ENCODE assay signal across 7 cellular contexts in the genomic region with DNA sequence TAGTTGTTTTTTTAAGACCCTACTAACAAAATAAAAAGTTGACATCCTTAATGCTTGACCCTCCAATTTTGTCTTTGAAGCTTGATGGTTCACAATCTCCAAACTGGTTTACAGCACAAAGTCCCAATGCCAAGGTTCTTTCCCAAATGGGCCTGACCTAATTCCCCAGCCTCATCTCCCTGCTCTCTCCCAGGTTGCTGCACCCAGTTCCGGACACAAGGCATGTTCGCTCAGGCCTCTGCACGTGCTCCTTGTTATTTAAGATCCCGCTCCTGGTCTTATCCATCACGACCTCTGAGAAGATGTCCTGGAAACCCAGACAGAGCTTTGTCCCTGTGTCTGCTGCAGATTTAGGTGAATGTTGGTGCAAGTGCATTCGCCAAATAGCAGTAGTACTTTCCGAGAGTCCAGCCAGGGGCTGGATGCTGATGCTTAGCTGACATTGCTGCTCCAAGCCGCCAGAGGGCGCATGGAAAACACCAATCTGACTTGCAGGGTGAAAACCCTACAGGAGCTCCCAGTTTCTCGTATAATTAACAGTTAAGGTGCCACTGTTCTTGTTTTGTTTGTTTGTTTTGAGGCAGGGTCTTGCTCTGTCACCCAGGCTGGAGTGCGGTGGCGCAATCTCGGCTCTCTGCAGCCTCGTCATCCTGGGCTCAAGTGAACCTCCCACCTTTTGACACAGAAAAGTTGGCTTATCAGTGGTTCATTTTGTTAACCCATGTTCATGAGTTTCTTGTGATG. TPM values are rescaled to one million over a fixed set of nuclear protein-coding genes. Genes with fewer than 3 reads are reported as not detected.
DNase-seq lines count a peak whose midpoint lies in the region; ATAC-seq and TF ChIP-seq lines count a peak whose summit lies in the region.

No MANE protein-coding gene starts in this region.

- H3K27me3 Mint-ChIP-seq in T-helper 2 cell treated with Interferon-gamma antibody and Interleukin-4, amounts not matched to agents 5 μg/mL and 100 μg/mL, for 36 hours (ENCODE audit: low read depth) = peaks cover 2% of the 10 kb centered on the region

- no peak for TF ChIP-seq EP300 in sigmoid colon (IDR thresholded peaks at IDR 0.05)

- WGBS in sigmoid colon, 2 donors = 28 to 32% methylated on average over 14 of the region's 14 CpGs

- H3K27ac ChIP-seq in right atrium auricular region (no peak overlapping the region), sigmoid colon (no peak overlapping the region)

- no peaks in the 10 kb centered on the region for H3K36me3 Mint-ChIP-seq in T-helper 2 cell treated with Interferon-gamma antibody and Interleukin-4, amounts not matched to agents 5 μg/mL and 100 μg/mL, for 36 hours (ENCODE audit: low read depth)

- H3K4me3 Mint-ChIP-seq in T-helper 2 cell treated with Interferon-gamma antibody and Interleukin-4, amounts not matched to agents 5 μg/mL and 100 μg/mL, for 36 hours = no peak overlapping the region

- no peaks in the 10 kb centered on the region for H3K4me1 ChIP-seq in right atrium auricular region
- peaks cover 0 to 3% (median 0%) of the 10 kb centered on the region in 4 donors for H3K4me1 ChIP-seq in sigmoid colon

- no peak for ATAC-seq in HG02981 (IDR thresholded peaks at IDR 0.05; ENCODE audit: unreplicated experiment)

- no peak for TF ChIP-seq POLR2A in sigmoid colon (IDR thresholded peaks at IDR 0.05)

- H3K4me1 Mint-ChIP-seq in T-helper 2 cell treated with Interferon-gamma antibody and Interleukin-4, amounts not matched to agents 5 μg/mL and 100 μg/mL, for 36 hours (ENCODE audit: low read depth) = peaks cover 24% of the 10 kb centered on the region

- no peak overlapping the region for H3K27ac Mint-ChIP-seq in T-helper 2 cell treated with Interferon-gamma antibody and Interleukin-4, amounts not matched to agents 5 μg/mL and 100 μg/mL, for 36 hours

- intact Hi-C loops in sigmoid colon (cut with DNase I) = loop anchor here (1.0 to 5.0 kb wide), 3 partner anchors 55 to 210 kb away; a partner anchor contains a TSS

- no peaks in the 10 kb centered on the region for H3K9me3 Mint-ChIP-seq in T-helper 2 cell treated with Interferon-gamma antibody and Interleukin-4, amounts not matched to agents 5 μg/mL and 100 μg/mL, for 36 hours

- H3K9me3 ChIP-seq in right atrium auricular region = no peaks in the 10 kb centered on the region
- no peaks in the 10 kb centered on the region for H3K9me3 ChIP-seq in sigmoid colon

- H3K27me3 ChIP-seq in right atrium auricular region (no peaks in the 10 kb centered on the region), sigmoid colon (no peaks in the 10 kb centered on the region)

- H3K4me3 ChIP-seq in right atrium auricular region (no peak overlapping the region), sigmoid colon (no peak overlapping the region)

- H3K36me3 ChIP-seq in right atrium auricular region (no peaks in the 10 kb centered on the region), sigmoid colon (no peaks in the 10 kb centered on the region)

- TF ChIP-seq CTCF in GM12874 (IDR thresholded peaks at IDR 0.05; ENCODE audit: insufficient read depth, low read depth, low read length) (peak; percentile 90), right atrium auricular region (IDR thresholded peaks at IDR 0.05) (peak; percentile 73 to 98), sigmoid colon (IDR thresholded peaks at IDR 0.05) (peak; percentile 82 to 98 (median 92))

- peak; percentile 53 for DNase-seq in NCI-H1105 (lab: John Stamatoyannopoulos, UW)
- peak; percentile 66 for DNase-seq in T-helper 2 cell treated with Interferon-gamma antibody and Interleukin-4, amounts not matched to agents 5 μg/mL and 100 μg/mL, for 36 hours (ENCODE audit: low spot score)
- DNase-seq in amniotic stem cell (lab: John Stamatoyannopoulos, UW) = peak; percentile 45
- DNase-seq in right atrium auricular region (ENCODE audit: low spot score) = peak; percentile 80
- DNase-seq in sigmoid colon = peak; percentile 88

RNA-seq across cellular contexts. Expression of a gene that starts 18.5 kb away (rescaled TPM):
- total RNA-seq in right atrium auricular region (under 1 TPM in 1 of 2 donors, not detected in 1; 0.90 TPM), sigmoid colon (1 to 10 TPM in 3 of 4 donors, not detected in 1; 1.2 to 1.8 (median 1.8) TPM)
- 1 to 10 TPM in 1 of 3 donors, under 1 TPM in 2; 0.46 to 1.6 (median 0.60) TPM for polyA plus RNA-seq in sigmoid colon

RNA-seq across cellular contexts. Expression of a gene that starts 32.2 kb away (rescaled TPM):
- total RNA-seq in right atrium auricular region = not detected
- not detected for total RNA-seq in sigmoid colon
- under 1 TPM in 1 of 3 donors, not detected in 2; 0.22 TPM for polyA plus RNA-seq in sigmoid colon

RNA-seq across cellular contexts. Expression of a gene that starts 57.6 kb away (rescaled TPM):
- total RNA-seq in right atrium auricular region (1 to 10 TPM; 3.6 to 7.7 TPM), sigmoid colon (10 to 100 TPM in 2 of 4 donors, 1 to 10 TPM in 2; 5.7 to 12.5 (median 10.1) TPM)
- 10 to 100 TPM in 1 of 3 donors, 1 to 10 TPM in 2; 6.5 to 16.0 (median 9.0) TPM for polyA plus RNA-seq in sigmoid colon
